11 cellular contexts compared by ENCODE assay signal in the genomic region with DNA sequence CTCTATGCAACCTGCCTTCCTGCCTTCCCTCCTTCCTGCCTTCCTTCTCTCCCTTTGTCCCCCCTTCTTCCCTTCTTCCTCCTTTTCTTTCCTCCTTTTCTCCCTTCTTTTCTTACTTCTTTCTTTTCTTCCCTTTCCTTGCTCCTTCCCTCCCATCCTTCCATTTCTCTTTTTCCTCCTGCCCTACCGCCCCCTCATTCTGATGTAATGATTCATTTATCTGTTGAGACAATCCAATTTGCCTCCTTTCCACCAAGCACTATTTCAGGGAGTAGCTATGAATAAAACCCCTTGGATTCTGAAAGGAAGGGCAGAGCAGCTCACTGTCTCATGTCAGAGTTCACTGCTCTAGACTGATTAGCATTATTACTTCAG.
DNase-seq lines count a peak whose midpoint lies in the region; ATAC-seq, FAIRE-seq and TF ChIP-seq lines count a peak whose summit lies in the region.
"Had no signal": no experiment of that assay in that cellular context is flagged by ENCODE, and none has a peak within 500 bp of the region (broad histone marks: within the 10 kb centered on the region; RNA-seq: fewer than 3 reads in every experiment).

No MANE protein-coding gene starts in this region.

- H3K4me3 ChIP-seq in A673 (ENCODE audit: low read depth, low read length, poor library complexity, severe bottlenecking): no peak overlapping the region
- no peak overlapping the region for H3K4me3 ChIP-seq in bronchial epithelial cell (ENCODE audit: low read depth, low read length)
- H3K4me3 ChIP-seq in mesodermal cell (ENCODE audit: extremely low read depth, insufficient read depth, low read length, poor library complexity, severe bottlenecking): no peak overlapping the region
- H3K4me3 ChIP-seq: breast epithelium had no signal

- no peak for ATAC-seq in GM19395 (IDR thresholded peaks at IDR 0.05; ENCODE audit: unreplicated experiment)
- ATAC-seq in GM18861 (IDR thresholded peaks at IDR 0.05; ENCODE audit: unreplicated experiment): no peak

- intact Hi-C loops in A673 (cut with micrococcal nuclease; ENCODE audit: unreplicated experiment): loop anchor here (2.0 to 5.0 kb wide), 3 partner anchors 44 to 421 kb away; no protein-coding TSS in a partner anchor

- H3K9me3 ChIP-seq in A673 (ENCODE audit: low read depth, low read length, poor library complexity, severe bottlenecking): no peaks in the 10 kb centered on the region
- H3K9me3 ChIP-seq in mesodermal cell (ENCODE audit: control insufficient read depth, low read length): no peaks in the 10 kb centered on the region
- H3K9me3 ChIP-seq: breast epithelium had no signal

- FAIRE-seq in bronchial epithelial cell (lab: Jason Lieb, UNC) (no peak), urothelium cell line (lab: Jason Lieb, UNC) (no peak)

- H3K27me3 ChIP-seq in A673 (replicated peaks; ENCODE audit: insufficient read depth, low read depth, low read length, poor library complexity) (no peaks in the 10 kb centered on the region), bronchial epithelial cell (ENCODE audit: control insufficient read depth, insufficient read depth, low read length) (no peaks in the 10 kb centered on the region)
- H3K27me3 ChIP-seq: breast epithelium had no signal

- DNase-seq in A673 (ENCODE audit: low spot score): peak; percentile 81
- DNase-seq in NCI-H226: peak; percentile 39
- DNase-seq in bronchial epithelial cell (ENCODE audit: low read depth): peak; percentile 32
- DNase-seq in activated CD8-positive, alpha-beta memory T cell treated with anti-CD3 and anti-CD28 coated beads for 24 hours: no peak
- DNase-seq in urothelium cell line (ENCODE audit: low spot score): no peak
- DNase-seq: activated CD4-positive, CD25-positive, alpha-beta regulatory T cell; NCI-H526 treated with DMSO at 0.1 percent for 48 hours had no signal

- POLR2A ChIA-PET in A673 (lab: Charles Lee; ENCODE audit: low non-redundant PET): interaction anchor here (0.6 to 0.7 kb wide), 6 partner anchors 19 to 1094 kb away, joined by 3 to 9 read pairs (median 4); no protein-coding TSS in a partner anchor

- H3K4me1 ChIP-seq in A673 (ENCODE audit: insufficient read depth, low read length, poor library complexity, severe bottlenecking): peaks cover 99% of the 10 kb centered on the region
- no peaks in the 10 kb centered on the region for H3K4me1 ChIP-seq in mesodermal cell (ENCODE audit: control insufficient read depth, insufficient read depth, low read length, poor library complexity, severe bottlenecking)
- H3K4me1 ChIP-seq: breast epithelium had no signal

- BruUV-seq in A673 (replicated peaks; lab: Mats Ljungman, UMichigan): no TSS peak

- CTCF ChIA-PET in A673 (lab: Charles Lee): interaction anchor here (0.5 to 1.7 kb wide), 17 partner anchors 8 to 423 kb away, joined by 3 to 14 read pairs (median 4); no protein-coding TSS in a partner anchor

- 100% methylated on average over 1 of the region's 1 CpG; no CpG with 5 or more reads in 1 of the 2 experiments for WGBS in mesodermal cell (ENCODE audit: insufficient coverage in 2 of 2), 2 experiments

- H3K27ac ChIP-seq in A673 (ENCODE audit: low read depth, low read length, poor library complexity, severe bottlenecking) (peak overlapping the region; percentile 97), mesodermal cell (ENCODE audit: low read depth, low read length, severe bottlenecking) (peak overlapping the region; percentile 30)
- H3K27ac ChIP-seq: breast epithelium had no signal

- no peak for TF ChIP-seq CTCF in A673 (conservative IDR thresholded peaks at IDR 0.05; ENCODE audit: low read depth, low read length)
- TF ChIP-seq CTCF in bronchial epithelial cell (IDR thresholded peaks at IDR 0.05; ENCODE audit: insufficient read depth, low read length, severe bottlenecking): no peak

- no peaks in the 10 kb centered on the region for H3K36me3 ChIP-seq in A673 (ENCODE audit: insufficient read depth, low read length, poor library complexity, severe bottlenecking)
- no peaks in the 10 kb centered on the region for H3K36me3 ChIP-seq in bronchial epithelial cell (ENCODE audit: control insufficient read depth, insufficient read depth, low read length)
- H3K36me3 ChIP-seq in mesodermal cell (ENCODE audit: control insufficient read depth, insufficient read depth, low read length): no peaks in the 10 kb centered on the region
- H3K36me3 ChIP-seq: breast epithelium had no signal

Comparison
In these comparisons a context has a peak if more than half of its experiments do, and no peak if none do; other contexts are left out.
1. DNase-seq: peak in A673 (single experiment), NCI-H226 (single experiment) and bronchial epithelial cell (single experiment); none in activated CD8-positive, alpha-beta memory T cell treated with anti-CD3 and anti-CD28 coated beads for 24 hours (single experiment) and urothelium cell line (single experiment).